1 cellular context compared by ENCODE assay signal in genomic region chr4:118327554-118328241, GRCh38.
TF ChIP-seq lines count a peak whose summit lies in the region.

No MANE protein-coding gene starts in this region.

TF ChIP-seq in WTC11, 78 proteins besides CTCF, POLR2A, EP300 and RAD21 (continued from another document):
- TF ChIP-seq ARID4B (CRISPR knock-in tag; IDR thresholded peaks at IDR 0.05; ENCODE audit: borderline replicate concordance) (no peak), SMAD4 (CRISPR knock-in tag; IDR thresholded peaks at IDR 0.05) (no peak), ZNF671 (CRISPR knock-in tag; IDR thresholded peaks at IDR 0.05) (no peak), ZNF423 (CRISPR knock-in tag; IDR thresholded peaks at IDR 0.05) (no peak)
